Comparison of ENCODE assay signal across 6 cellular contexts in the genomic region with DNA sequence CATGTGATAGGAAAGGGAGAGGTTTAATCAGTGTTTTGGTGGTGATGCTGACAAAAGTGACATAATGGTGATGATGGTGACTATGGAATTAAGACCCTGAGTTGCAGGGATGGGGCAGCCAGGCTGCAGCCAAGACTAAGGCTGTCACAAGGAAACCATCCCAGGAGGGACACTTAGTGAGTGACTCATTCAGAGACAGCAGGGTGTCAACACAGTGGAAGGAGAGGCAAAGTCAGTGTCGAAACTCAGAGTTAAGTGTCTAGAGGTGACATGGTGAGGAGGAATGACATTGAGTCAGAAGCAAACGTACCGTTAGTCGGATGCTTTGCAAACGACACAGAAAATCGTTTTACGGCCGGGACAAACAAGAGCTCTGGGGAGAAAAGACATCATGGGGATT. TPM values are rescaled to one million over a fixed set of nuclear protein-coding genes. Genes with fewer than 3 reads are reported as not detected.
"Had no signal": no experiment of that assay in that cellular context is flagged by ENCODE, and none has a peak within 500 bp of the region (broad histone marks: within the 10 kb centered on the region; RNA-seq: fewer than 3 reads in every experiment).

No MANE protein-coding gene starts in this region.

RNA-seq across cellular contexts. Expression of a gene that starts 30.0 kb away (rescaled TPM):
- total RNA-seq: activated naive CD8-positive, alpha-beta T cell treated with anti-CD3 and anti-CD28 coated beads, Interleukin-2, amount 10 ng/mL, durations not matched to agents 7 days and 5 days; activated T-cell treated with anti-CD3 and anti-CD28 coated beads, Interleukin-2, amount 50 U/mL, for 72 hours; aorta; ascending aorta; cardiac septum; chondrocyte had no signal

RNA-seq across cellular contexts. Expression of a gene that starts 54.8 kb away (rescaled TPM):
- total RNA-seq: ascending aorta had no signal
